In the genomic region with DNA sequence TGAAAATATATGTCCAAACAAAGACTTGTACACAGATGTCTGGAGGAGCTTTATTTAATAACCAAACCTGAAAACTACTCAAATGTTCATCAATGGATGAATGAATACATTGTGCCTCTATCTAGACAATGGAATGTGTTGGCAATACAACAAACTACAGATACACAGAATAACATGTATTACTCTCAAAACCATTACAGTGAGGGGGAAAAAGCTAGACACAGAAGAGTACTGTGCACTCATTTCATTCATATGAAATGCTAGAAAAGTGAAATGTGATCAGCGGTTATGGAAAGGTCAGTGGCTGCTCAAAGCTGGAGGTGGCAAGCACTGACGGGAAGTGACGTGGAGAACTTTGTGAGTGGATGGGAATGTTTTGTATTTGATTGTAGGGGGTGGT, we compare ENCODE assay signal across 25 cellular contexts. TPM values are rescaled to one million over a fixed set of nuclear protein-coding genes. Genes with fewer than 3 reads are reported as not detected.
A peak's percentile ranks its signal among the peaks of the same experiment; 100 is the strongest.
DNase-seq lines count a peak whose midpoint lies in the region; ATAC-seq and TF ChIP-seq lines count a peak whose summit lies in the region.
"Had no signal": no experiment of that assay in that cellular context is flagged by ENCODE, and none has a peak within 500 bp of the region (broad histone marks: within the 10 kb centered on the region; RNA-seq: fewer than 3 reads in every experiment).

No MANE protein-coding gene starts in this region.

- H3K4me1 ChIP-seq in OCI-LY3 (ENCODE audit: low read length) (peaks cover 44% of the 10 kb centered on the region), prostate gland (replicated peaks) (peaks cover 20% of the 10 kb centered on the region)
- H3K4me1 ChIP-seq: Caco-2 had no signal

- ATAC-seq in activated CD8-positive, alpha-beta T cell treated with anti-CD3 and anti-CD28 coated beads, Interleukin-2, amount 10 ng/mL, durations not matched to agents 7 days and 5 days: no peak
- ATAC-seq in activated CD8-positive, alpha-beta T cell treated with anti-CD3 and anti-CD28 coated beads for 36 hours: no peak
- no peak for ATAC-seq in activated naive CD8-positive, alpha-beta T cell treated with anti-CD3 and anti-CD28 coated beads, Interleukin-2, amount 50 U/mL, for 24 hours
- ATAC-seq: Panc1 had no signal

- TF ChIP-seq CTCF in activated CD8-positive, alpha-beta T cell treated with anti-CD3 and anti-CD28 coated beads for 36 hours (IDR thresholded peaks at IDR 0.05): no peak
- TF ChIP-seq CTCF in OCI-LY3 (IDR thresholded peaks at IDR 0.05; ENCODE audit: low read depth, low read length): no peak
- TF ChIP-seq CTCF in nephron (IDR thresholded peaks at IDR 0.05; ENCODE audit: unreplicated experiment in 3 of 3): no peak
- TF ChIP-seq CTCF in prostate gland (IDR thresholded peaks at IDR 0.05): no peak

- POLR2A ChIA-PET in activated CD8-positive, alpha-beta T cell treated with anti-CD3 and anti-CD28 coated beads, Interleukin-2, amount 10 ng/mL, durations not matched to agents 7 days and 5 days (lab: Charles Lee): interaction anchor here (0.8 to 1.0 kb wide), 3 partner anchors 8 to 16 kb away, joined by 3 to 4 read pairs (median 4); partner anchors contain the start of gene PML
- POLR2A ChIA-PET in activated CD8-positive, alpha-beta T cell treated with anti-CD3 and anti-CD28 coated beads for 36 hours (lab: Charles Lee): interaction anchor here (0.6 to 1.7 kb wide), 4 partner anchors 14 to 419 kb away, joined by 3 to 7 read pairs (median 4); partner anchors contain the start of gene PML

- no peaks in the 10 kb centered on the region for H3K9me3 ChIP-seq in OCI-LY3 (ENCODE audit: insufficient read depth, low read length)
- H3K9me3 ChIP-seq in prostate gland: no peaks in the 10 kb centered on the region
- H3K9me3 ChIP-seq: Caco-2 had no signal

- peak overlapping the region; percentile 22; the same call in 1 of the 2 replicates for H3K4me2 ChIP-seq in OCI-LY3 (ENCODE audit: low read length)

- no peak overlapping the region for H3K4me3 Mint-ChIP-seq in activated CD8-positive, alpha-beta T cell treated with anti-CD3 and anti-CD28 coated beads, Interleukin-2, amount 10 ng/mL, durations not matched to agents 7 days and 5 days
- H3K4me3 Mint-ChIP-seq in activated CD8-positive, alpha-beta T cell treated with anti-CD3 and anti-CD28 coated beads for 36 hours: no peak overlapping the region
- H3K4me3 Mint-ChIP-seq in activated naive CD8-positive, alpha-beta T cell treated with anti-CD3 and anti-CD28 coated beads, Interleukin-2, amount 50 U/mL, for 24 hours: no peak overlapping the region
- no peak overlapping the region for H3K4me3 Mint-ChIP-seq in nephron
- H3K4me3 Mint-ChIP-seq: CD4-positive, alpha-beta memory T cell had no signal

- CTCF ChIA-PET in activated CD8-positive, alpha-beta T cell treated with anti-CD3 and anti-CD28 coated beads, Interleukin-2, amount 10 ng/mL, durations not matched to agents 7 days and 5 days (lab: Charles Lee): interaction anchor here (0.9 to 3.2 kb wide), 4 partner anchors 15 to 329 kb away, joined by 3 to 15 read pairs (median 6); partner anchors contain the start of gene PML
- CTCF ChIA-PET in activated CD8-positive, alpha-beta T cell treated with anti-CD3 and anti-CD28 coated beads for 36 hours (lab: Charles Lee): interaction anchor here (0.6 to 7.0 kb wide), 5 partner anchors 11 to 75 kb away, joined by 3 to 106 read pairs (median 4); partner anchors contain the start of genes PML and STOML1

- H4K20me1 ChIP-seq in OCI-LY3 (ENCODE audit: insufficient read depth, low read length): no peaks in the 10 kb centered on the region

- no peak overlapping the region for H3K9ac ChIP-seq in OCI-LY3 (ENCODE audit: low read length)

- no peak for TF ChIP-seq POLR2A in prostate gland (IDR thresholded peaks at IDR 0.05)

- H2AFZ ChIP-seq in OCI-LY3 (ENCODE audit: low read depth, low read length): peak overlapping the region; percentile 71; the same call in 1 of the 2 replicates

- H3K36me3 ChIP-seq in OCI-LY3 (replicated peaks; ENCODE audit: low read depth, low read length) (peaks cover 2% of the 10 kb centered on the region), prostate gland (no peaks in the 10 kb centered on the region)

- intact Hi-C loops in activated CD8-positive, alpha-beta T cell treated with anti-CD3 and anti-CD28 coated beads for 36 hours (cut with micrococcal nuclease): loop anchor here (10.0 kb wide), 1 partner anchor 336 kb away; no protein-coding TSS in a partner anchor
- intact Hi-C loops in prostate gland (cut with DNase I): loop anchor here (10.0 kb wide), 2 partner anchors 146 to 346 kb away; no protein-coding TSS in a partner anchor

- H3K27ac ChIP-seq in OCI-LY3 (ENCODE audit: low read length) (no peak overlapping the region), prostate gland (no peak overlapping the region)
- H3K27ac ChIP-seq: HL-60, RWPE1, SK-N-MC had no signal

- H3K27me3 ChIP-seq in OCI-LY3 (ENCODE audit: low read depth, low read length): peaks cover 7% of the 10 kb centered on the region; the same call in 1 of the 2 replicates
- no peaks in the 10 kb centered on the region for H3K27me3 ChIP-seq in prostate gland (replicated peaks; ENCODE audit: insufficient read depth)

- no peaks in the 10 kb centered on the region for H3K79me2 ChIP-seq in OCI-LY3 (ENCODE audit: low read length)

- DNase-seq in activated CD8-positive, alpha-beta T cell treated with anti-CD3 and anti-CD28 coated beads, Interleukin-2, amount 10 ng/mL, durations not matched to agents 7 days and 5 days: no peak
- no peak for DNase-seq in activated CD8-positive, alpha-beta T cell treated with anti-CD3 and anti-CD28 coated beads for 36 hours
- DNase-seq in activated naive CD8-positive, alpha-beta T cell treated with anti-CD3 and anti-CD28 coated beads, Interleukin-2, amount 50 U/mL, for 24 hours: no peak
- DNase-seq in NCI-H2107 treated with DMSO at 0.1 percent for 48 hours (lab: John Stamatoyannopoulos, UW; ENCODE audit: unreplicated experiment) (no peak), prostate gland (ENCODE audit: low spot score) (no peak)
- DNase-seq: C1 segment of cervical spinal cord; Caco-2; CD4-positive, alpha-beta memory T cell; DMS 273 treated with DMSO at 0.1 percent for 48 hours; DMS79; EL; GDM1; NCI-H1048; NCI-H1417; NCI-H1694; NCI-H2029 treated with DMSO at 0.1 percent for 48 hours; NCI-H2227 treated with DMSO at 0.1 percent for 48 hours; NCI-H526 treated with DMSO at 0.1 percent for 48 hours; SHP77 had no signal

- WGBS in prostate gland: 91% methylated on average over 3 of the region's 3 CpGs

- peaks cover 16% of the 10 kb centered on the region for H3K27me3 Mint-ChIP-seq in activated CD8-positive, alpha-beta T cell treated with anti-CD3 and anti-CD28 coated beads, Interleukin-2, amount 10 ng/mL, durations not matched to agents 7 days and 5 days (ENCODE audit: low read depth)
- peaks cover 15% of the 10 kb centered on the region for H3K27me3 Mint-ChIP-seq in activated CD8-positive, alpha-beta T cell treated with anti-CD3 and anti-CD28 coated beads for 36 hours
- H3K27me3 Mint-ChIP-seq in activated naive CD8-positive, alpha-beta T cell treated with anti-CD3 and anti-CD28 coated beads, Interleukin-2, amount 50 U/mL, for 24 hours: peaks cover 22% of the 10 kb centered on the region
- H3K27me3 Mint-ChIP-seq in nephron (ENCODE audit: low read depth): no peaks in the 10 kb centered on the region

- H3K9me3 Mint-ChIP-seq in activated CD8-positive, alpha-beta T cell treated with anti-CD3 and anti-CD28 coated beads, Interleukin-2, amount 10 ng/mL, durations not matched to agents 7 days and 5 days (ENCODE audit: insufficient read depth): no peaks in the 10 kb centered on the region
- no peaks in the 10 kb centered on the region for H3K9me3 Mint-ChIP-seq in activated CD8-positive, alpha-beta T cell treated with anti-CD3 and anti-CD28 coated beads for 36 hours
- H3K9me3 Mint-ChIP-seq in activated naive CD8-positive, alpha-beta T cell treated with anti-CD3 and anti-CD28 coated beads, Interleukin-2, amount 50 U/mL, for 24 hours: peaks cover 3% of the 10 kb centered on the region
- H3K9me3 Mint-ChIP-seq in nephron: no peaks in the 10 kb centered on the region
- H3K9me3 Mint-ChIP-seq: CD4-positive, alpha-beta memory T cell had no signal

- H3K27ac Mint-ChIP-seq in activated CD8-positive, alpha-beta T cell treated with anti-CD3 and anti-CD28 coated beads, Interleukin-2, amount 10 ng/mL, durations not matched to agents 7 days and 5 days: peak overlapping the region; percentile 57
- no peak overlapping the region for H3K27ac Mint-ChIP-seq in activated CD8-positive, alpha-beta T cell treated with anti-CD3 and anti-CD28 coated beads for 36 hours
- H3K27ac Mint-ChIP-seq in activated naive CD8-positive, alpha-beta T cell treated with anti-CD3 and anti-CD28 coated beads, Interleukin-2, amount 50 U/mL, for 24 hours: peak overlapping the region; percentile 59
- H3K27ac Mint-ChIP-seq in nephron: peak overlapping the region; percentile 16 to 88 (median 82)

- peaks cover 59% of the 10 kb centered on the region for H3K4me1 Mint-ChIP-seq in activated CD8-positive, alpha-beta T cell treated with anti-CD3 and anti-CD28 coated beads, Interleukin-2, amount 10 ng/mL, durations not matched to agents 7 days and 5 days (ENCODE audit: low read depth)
- peaks cover 39% of the 10 kb centered on the region for H3K4me1 Mint-ChIP-seq in activated CD8-positive, alpha-beta T cell treated with anti-CD3 and anti-CD28 coated beads for 36 hours (ENCODE audit: low read depth)
- H3K4me1 Mint-ChIP-seq in activated naive CD8-positive, alpha-beta T cell treated with anti-CD3 and anti-CD28 coated beads, Interleukin-2, amount 50 U/mL, for 24 hours: peaks cover 55% of the 10 kb centered on the region
- H3K4me1 Mint-ChIP-seq in nephron: peaks cover 41% of the 10 kb centered on the region

- H3K4me3 ChIP-seq in OCI-LY3 (ENCODE audit: low read length) (no peak overlapping the region), prostate gland (no peak overlapping the region)
- H3K4me3 ChIP-seq: SK-N-MC had no signal

- H3K36me3 Mint-ChIP-seq in activated CD8-positive, alpha-beta T cell treated with anti-CD3 and anti-CD28 coated beads, Interleukin-2, amount 10 ng/mL, durations not matched to agents 7 days and 5 days (ENCODE audit: low read depth): peaks cover 2% of the 10 kb centered on the region
- H3K36me3 Mint-ChIP-seq in activated CD8-positive, alpha-beta T cell treated with anti-CD3 and anti-CD28 coated beads for 36 hours (ENCODE audit: low read depth): peaks cover under 1% of the 10 kb centered on the region
- H3K36me3 Mint-ChIP-seq in activated naive CD8-positive, alpha-beta T cell treated with anti-CD3 and anti-CD28 coated beads, Interleukin-2, amount 50 U/mL, for 24 hours (ENCODE audit: low read depth): peaks cover 4% of the 10 kb centered on the region
- H3K36me3 Mint-ChIP-seq in nephron (ENCODE audit: low read depth): no peaks in the 10 kb centered on the region
- H3K36me3 Mint-ChIP-seq: CD4-positive, alpha-beta memory T cell had no signal

RNA-seq across cellular contexts. Expression of gene STOML1, which starts 13.2 kb away (rescaled TPM):
- total RNA-seq in activated CD8-positive, alpha-beta T cell treated with anti-CD3 and anti-CD28 coated beads, Interleukin-2, amount 10 ng/mL, durations not matched to agents 7 days and 5 days: 10 to 100 TPM; 10.8 to 10.9 TPM
- 1 to 10 TPM; 5.2 to 6.5 TPM for total RNA-seq in activated CD8-positive, alpha-beta T cell treated with anti-CD3 and anti-CD28 coated beads for 36 hours
- total RNA-seq in prostate gland: 10 to 100 TPM; 15.6 to 26.8 TPM

RNA-seq across cellular contexts. Expression of gene PML, which starts 15.6 kb away (rescaled TPM):
- 100 to 1,000 TPM; 108 to 115 TPM for total RNA-seq in activated CD8-positive, alpha-beta T cell treated with anti-CD3 and anti-CD28 coated beads, Interleukin-2, amount 10 ng/mL, durations not matched to agents 7 days and 5 days
- total RNA-seq in activated CD8-positive, alpha-beta T cell treated with anti-CD3 and anti-CD28 coated beads for 36 hours: 10 to 100 TPM; 48.8 to 49.6 TPM
- total RNA-seq in prostate gland: 100 to 1,000 TPM in 1 of 2 donors, 10 to 100 TPM in 1; 67.5 to 122 TPM

RNA-seq across cellular contexts. Expression of gene LOXL1, which starts 52.6 kb away (rescaled TPM):
- total RNA-seq in activated CD8-positive, alpha-beta T cell treated with anti-CD3 and anti-CD28 coated beads, Interleukin-2, amount 10 ng/mL, durations not matched to agents 7 days and 5 days: 1 to 10 TPM; 5.9 to 8.4 TPM
- total RNA-seq in activated CD8-positive, alpha-beta T cell treated with anti-CD3 and anti-CD28 coated beads for 36 hours: 1 to 10 TPM; 1.6 to 2.8 TPM
- total RNA-seq in prostate gland: 10 to 100 TPM; 20.5 to 22.5 TPM
